29 cellular contexts compared by ENCODE assay signal in the genomic region with DNA sequence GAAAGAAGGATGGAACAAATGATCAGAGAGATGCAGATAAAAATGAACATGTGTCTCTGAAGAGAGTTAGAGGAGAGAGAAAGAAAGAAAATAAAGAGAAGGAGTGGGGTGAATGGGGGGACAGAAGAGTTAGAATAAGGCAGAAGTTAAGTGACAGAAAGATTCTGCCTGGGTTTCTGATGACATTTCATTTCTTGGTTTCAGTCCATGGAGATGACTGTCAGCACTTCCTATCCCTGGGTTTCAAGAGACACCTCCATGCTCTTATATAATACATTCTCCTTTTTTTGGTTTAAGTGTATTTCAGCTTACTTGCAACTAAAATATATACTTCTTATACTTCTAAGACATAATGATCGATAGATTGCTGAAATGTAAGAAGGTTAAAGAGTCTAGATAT.
"Had no signal": no experiment of that assay in that cellular context is flagged by ENCODE, and none has a peak within 500 bp of the region (broad histone marks: within the 10 kb centered on the region; RNA-seq: fewer than 3 reads in every experiment).

No MANE protein-coding gene starts in this region.

- H3K4me1 Mint-ChIP-seq: immature natural killer cell; mesothelial cell of epicardium; naive B cell; natural killer cell; stimulated activated naive B cell treated with anti-CD40 and anti-IgM and Interleukin-4, amounts not matched to agents 10 μg/mL and 1 μg/mL and 100 μg/mL, for 72 hours had no signal

- DNase-seq: immature natural killer cell; kidney; left colon; left lung; mesendoderm; naive B cell; natural killer cell; nephron progenitor cell; ovary; posterior cingulate gyrus; retina; right cardiac atrium; stimulated activated CD4-positive, alpha-beta T cell treated with anti-CD3 and anti-CD28 coated beads, Interleukin-12 subunit alpha, Interleukin-12 subunit beta, amount 100 ng/mL, for 4 hours; stimulated activated CD4-positive, alpha-beta T cell treated with anti-CD3 and anti-CD28 coated beads, Interleukin-15, amount 100 ng/mL, for 24 hours; stimulated activated CD4-positive, alpha-beta T cell treated with anti-CD3 and anti-CD28 coated beads, Interleukin-2, amount 100 ng/mL, for 24 hours; stimulated activated CD4-positive, alpha-beta T cell treated with anti-CD3 and anti-CD28 coated beads, Interleukin-4, amount 100 ng/mL, for 1 hour; stimulated activated naive B cell treated with anti-CD40 and anti-IgM and Interleukin-4, amounts not matched to agents 10 μg/mL and 1 μg/mL and 100 μg/mL, for 72 hours; stimulated activated naive CD8-positive, alpha-beta T cell treated with anti-CD3 and anti-CD28 coated beads, Interleukin-15, Interleukin-2, amounts not matched to agents 100 U/mL and 50 U/mL, for 24 hours; stomach; tibial artery; trophoblast cell; upper lobe of right lung had no signal

- H3K27me3 ChIP-seq: left lung, ovary, stomach, suprapubic skin, tibial artery, upper lobe of right lung had no signal

- H3K4me3 ChIP-seq: left lung, lung, ovary, prostate gland, skin epidermis, stomach, suprapubic skin, thoracic aorta, tibial artery, upper lobe of right lung had no signal

- H3K9me3 Mint-ChIP-seq: immature natural killer cell, natural killer cell had no signal

- H3K27ac ChIP-seq: left lung, ovary, prostate gland, skin epidermis, stomach, suprapubic skin, tibial artery, upper lobe of right lung had no signal

- H3K36me3 Mint-ChIP-seq: immature natural killer cell, natural killer cell had no signal

- H3K4me3 Mint-ChIP-seq: immature natural killer cell; mesothelial cell of epicardium; naive B cell; natural killer cell; nephron progenitor cell; stimulated activated naive B cell treated with anti-CD40 and anti-IgM and Interleukin-4, amounts not matched to agents 10 μg/mL and 1 μg/mL and 100 μg/mL, for 72 hours had no signal

- ATAC-seq: left colon; natural killer cell; right cardiac atrium; sciatic nerve; stimulated activated naive B cell treated with anti-CD40 and anti-IgM and Interleukin-4, amounts not matched to agents 10 μg/mL and 1 μg/mL and 100 μg/mL, for 72 hours; stimulated activated naive CD8-positive, alpha-beta T cell treated with anti-CD3 and anti-CD28 coated beads, Interleukin-15, Interleukin-2, amounts not matched to agents 100 U/mL and 50 U/mL, for 24 hours had no signal
